Comparison of ENCODE assay signal across 8 cellular contexts in the genomic region with DNA sequence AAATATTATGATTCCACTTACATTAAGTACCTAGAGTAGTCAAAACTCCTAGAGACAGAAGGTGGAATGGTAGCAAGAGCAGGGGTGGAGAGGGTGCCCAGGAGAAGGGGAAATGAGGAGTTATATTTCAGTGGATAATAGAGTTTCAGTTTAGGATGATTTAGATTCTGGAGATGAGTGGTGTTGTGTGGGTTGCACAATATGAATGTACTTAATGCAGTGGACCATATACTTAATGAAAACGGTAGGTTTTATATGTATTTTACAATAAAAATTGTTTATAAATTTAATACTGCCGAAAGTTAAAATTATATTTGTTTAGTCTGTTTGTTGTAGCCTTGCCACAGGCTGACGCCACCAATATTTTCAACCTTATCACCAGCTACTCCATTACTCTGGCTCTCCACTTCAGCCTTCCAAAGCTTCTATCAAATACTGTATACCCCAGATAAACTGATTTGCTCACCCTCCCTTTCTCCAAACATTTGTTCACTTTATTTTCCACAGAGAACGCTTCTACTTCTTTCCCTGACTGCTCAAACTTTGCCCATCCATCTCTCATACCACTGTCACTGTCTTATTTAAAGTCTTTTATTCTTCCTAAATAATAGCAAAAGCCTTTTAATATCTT. TPM values are rescaled to one million over a fixed set of nuclear protein-coding genes. Genes with fewer than 3 reads are reported as not detected.
DNase-seq lines count a peak whose midpoint lies in the region; ATAC-seq and TF ChIP-seq lines count a peak whose summit lies in the region.

No MANE protein-coding gene starts in this region.

- H4K20me1 ChIP-seq in OCI-LY1 (ENCODE audit: insufficient read depth, low read length), result no peaks in the 10 kb centered on the region

- no peaks in the 10 kb centered on the region for H3K9me3 Mint-ChIP-seq in activated T-cell treated with anti-CD3 and anti-CD28 coated beads, Interleukin-2, amount 50 U/mL, for 72 hours
- no peaks in the 10 kb centered on the region for H3K9me3 Mint-ChIP-seq in endothelial cell (ENCODE audit: unreplicated experiment)

- DNase-seq in activated T-cell treated with anti-CD3 and anti-CD28 coated beads, Interleukin-2, amount 50 U/mL, for 72 hours, result no peak
- DNase-seq in activated T-cell treated with anti-CD3 and anti-CD28 coated beads for 4 hours, result no peak
- DNase-seq in endothelial cell (ENCODE audit: low spot score), result no peak
- DNase-seq in tibial nerve (ENCODE audit: low spot score in 2 of 2), result no peak
- DNase-seq in NCI-H187 (lab: John Stamatoyannopoulos, UW), result no peak
- no peak for DNase-seq in NCI-H1417 (lab: John Stamatoyannopoulos, UW)

- no peak overlapping the region for H2AFZ ChIP-seq in OCI-LY1 (ENCODE audit: low read length)

- no peaks in the 10 kb centered on the region for H3F3A ChIP-seq in OCI-LY1 (ENCODE audit: insufficient read depth, low read length)

- TF ChIP-seq POLR2A in tibial nerve (IDR thresholded peaks at IDR 0.05), result no peak

- H3K27ac ChIP-seq in OCI-LY1 (ENCODE audit: low read depth, low read length, poor library complexity, severe bottlenecking) (peak overlapping the region; percentile 90), skeletal muscle tissue (ENCODE audit: low read depth, low read length) (no peak overlapping the region), tibial nerve (peak overlapping the region in 1 of 4 donors; percentile 88)

- peak in 1 of 2 donors; percentile 10 for ATAC-seq in activated T-cell treated with anti-CD3 and anti-CD28 coated beads, Interleukin-2, amount 50 U/mL, for 72 hours (replicated peaks in 1 of 2)

- WGBS in tibial nerve, 2 donors, result 92 to 95% methylated on average over 4 of the region's 4 CpGs

- no peaks in the 10 kb centered on the region for H3K9me2 ChIP-seq in OCI-LY1 (ENCODE audit: low read depth, low read length)

- H3K4me2 ChIP-seq in OCI-LY1 (ENCODE audit: low read length), result peak overlapping the region; percentile 79

- H3K9me3 ChIP-seq in OCI-LY1 (ENCODE audit: low read length) (no peaks in the 10 kb centered on the region), skeletal muscle tissue (ENCODE audit: control insufficient read depth in 3 of 3, low read length in 3 of 3) (no peaks in the 10 kb centered on the region), tibial nerve (no peaks in the 10 kb centered on the region)

- peaks cover 0 to 7% of the 10 kb centered on the region in 2 donors for H3K36me3 Mint-ChIP-seq in activated T-cell treated with anti-CD3 and anti-CD28 coated beads, Interleukin-2, amount 50 U/mL, for 72 hours (ENCODE audit: insufficient read depth in 2 of 2)
- H3K36me3 Mint-ChIP-seq in endothelial cell (ENCODE audit: low read depth, unreplicated experiment), result no peaks in the 10 kb centered on the region

- H3K4me3 ChIP-seq in OCI-LY1 (ENCODE audit: low read depth, low read length, poor library complexity, severe bottlenecking) (peak overlapping the region; percentile 84), skeletal muscle tissue (ENCODE audit: low read length in 3 of 3) (peak overlapping the region in 2 of 3 donors; percentile 93 to 95), tibial nerve (peak overlapping the region in 1 of 4 donors; percentile 66)

- H3K36me3 ChIP-seq in OCI-LY1 (ENCODE audit: insufficient read depth, low read length), result peaks cover 7% of the 10 kb centered on the region; the same call in 1 of the 2 replicates
- H3K36me3 ChIP-seq in skeletal muscle tissue (ENCODE audit: control insufficient read depth in 3 of 3, insufficient read depth in 3 of 3, low read length in 3 of 3), result no peaks in the 10 kb centered on the region
- no peaks in the 10 kb centered on the region for H3K36me3 ChIP-seq in tibial nerve

- H3K27me3 ChIP-seq in OCI-LY1 (ENCODE audit: insufficient read depth, low read length) (no peaks in the 10 kb centered on the region), skeletal muscle tissue (ENCODE audit: control insufficient read depth in 3 of 3, insufficient read depth in 3 of 3, low read length in 3 of 3) (no peaks in the 10 kb centered on the region), tibial nerve (no peaks in the 10 kb centered on the region)

- peaks cover 22% of the 10 kb centered on the region for H3K4me1 Mint-ChIP-seq in activated T-cell treated with anti-CD3 and anti-CD28 coated beads, Interleukin-2, amount 50 U/mL, for 72 hours (ENCODE audit: low read depth)
- H3K4me1 Mint-ChIP-seq in endothelial cell (ENCODE audit: unreplicated experiment), result peaks cover 12% of the 10 kb centered on the region

- H3K27ac Mint-ChIP-seq in activated T-cell treated with anti-CD3 and anti-CD28 coated beads, Interleukin-2, amount 50 U/mL, for 72 hours, result peak overlapping the region; percentile 95
- no peak overlapping the region for H3K27ac Mint-ChIP-seq in endothelial cell (ENCODE audit: unreplicated experiment)

- H3K9ac ChIP-seq in OCI-LY1 (ENCODE audit: low read length) (peak overlapping the region; percentile 74), skeletal muscle tissue (ENCODE audit: low read depth in 1 of 3, low read length in 3 of 3) (peak overlapping the region in 2 of 3 donors; percentile 89 to 92)

- H3K4me1 ChIP-seq in OCI-LY1 (ENCODE audit: insufficient read depth, low read length, severe bottlenecking) (peaks cover 33% of the 10 kb centered on the region), skeletal muscle tissue (ENCODE audit: control insufficient read depth in 3 of 3, insufficient read depth in 3 of 3, low read length in 3 of 3) (peaks cover 22 to 31% (median 23%) of the 10 kb centered on the region in 3 donors), tibial nerve (peaks cover 0 to 45% (median 31%) of the 10 kb centered on the region in 4 donors)

- TF ChIP-seq CTCF in OCI-LY1 (IDR thresholded peaks at IDR 0.05; ENCODE audit: low read length) (no peak), endothelial cell (IDR thresholded peaks at IDR 0.05; ENCODE audit: unreplicated experiment) (no peak), tibial nerve (IDR thresholded peaks at IDR 0.05) (no peak)

- TF ChIP-seq EP300 in tibial nerve (IDR thresholded peaks at IDR 0.05), result no peak

- no peaks in the 10 kb centered on the region for H3K27me3 Mint-ChIP-seq in activated T-cell treated with anti-CD3 and anti-CD28 coated beads, Interleukin-2, amount 50 U/mL, for 72 hours (ENCODE audit: low read depth)
- H3K27me3 Mint-ChIP-seq in endothelial cell (ENCODE audit: unreplicated experiment), result no peaks in the 10 kb centered on the region

- H3K79me2 ChIP-seq in OCI-LY1 (ENCODE audit: insufficient read depth, low read length), result peaks cover 43% of the 10 kb centered on the region

- H3K4me3 Mint-ChIP-seq in activated T-cell treated with anti-CD3 and anti-CD28 coated beads, Interleukin-2, amount 50 U/mL, for 72 hours, result peak overlapping the region; percentile 89
- peak overlapping the region; percentile 93 for H3K4me3 Mint-ChIP-seq in endothelial cell (ENCODE audit: unreplicated experiment)

RNA-seq across cellular contexts. Expression of a gene that starts 1.4 kb away (rescaled TPM):
- 10 to 100 TPM; 62.5 to 69.2 TPM for total RNA-seq in activated T-cell treated with anti-CD3 and anti-CD28 coated beads, Interleukin-2, amount 50 U/mL, for 72 hours
- total RNA-seq in endothelial cell (ENCODE audit: unreplicated experiment), result 49.5 TPM
- total RNA-seq in skeletal muscle tissue, result 31.3 TPM
- total RNA-seq in tibial nerve, result 10 to 100 TPM; 37.3 to 55.3 (median 43.3) TPM
